23 cellular contexts compared by ENCODE assay signal in genomic region chrX:119190251-119190651, GRCh38. TPM values are rescaled to one million over a fixed set of nuclear protein-coding genes. Genes with fewer than 3 reads are reported as not detected.
DNase-seq lines count a peak whose midpoint lies in the region; ATAC-seq and TF ChIP-seq lines count a peak whose summit lies in the region.
"Had no signal": no experiment of that assay in that cellular context is flagged by ENCODE, and none has a peak within 500 bp of the region (broad histone marks: within the 10 kb centered on the region; RNA-seq: fewer than 3 reads in every experiment).

No MANE protein-coding gene starts in this region.

- H3K4me3 ChIP-seq in cardiac fibroblast (replicated peaks in 1 of 2; ENCODE audit: low read depth in 2 of 2, low read length in 2 of 2): no peak overlapping the region
- H3K4me3 ChIP-seq in skeletal muscle tissue (ENCODE audit: low read length in 3 of 3): no peak overlapping the region
- H3K4me3 ChIP-seq: adrenal gland, dorsolateral prefrontal cortex, tibial artery had no signal

- no peaks in the 10 kb centered on the region for H3K36me3 ChIP-seq in skeletal muscle tissue (ENCODE audit: control insufficient read depth in 3 of 3, insufficient read depth in 3 of 3, low read length in 3 of 3)
- H3K36me3 ChIP-seq: adrenal gland, tibial artery had no signal

- H3K27ac ChIP-seq in skeletal muscle tissue (ENCODE audit: low read depth, low read length): peak overlapping the region; percentile 39

- DNase-seq in cardiac fibroblast (ENCODE audit: low read depth in 2 of 2) (peak; percentile 1 to 3), fibroblast of peridontal ligament (ENCODE audit: extremely low read depth) (peak; percentile 29), medulla oblongata (ENCODE audit: extremely low spot score) (peak; percentile 9), NCI-H2227 treated with DMSO at 0.1 percent for 48 hours (lab: John Stamatoyannopoulos, UW) (no peak)
- DNase-seq: activated CD4-positive, alpha-beta T cell treated with anti-CD3 and anti-CD28 coated beads for 1 hour; activated CD8-positive, alpha-beta T cell treated with anti-CD3 and anti-CD28 coated beads, Interleukin-2, amount 10 ng/mL, durations not matched to agents 7 days and 5 days; activated T-cell treated with anti-CD3 and anti-CD28 coated beads, Interleukin-2, amount 50 U/mL, for 1 hour; CD4-positive, CD25-positive, alpha-beta regulatory T cell; DMS153; H9; NCI-H1694; nephron progenitor cell; SIG-M5; stimulated activated CD4-positive, alpha-beta T cell treated with anti-CD3 and anti-CD28 coated beads, Interleukin-2, amount 100 ng/mL, for 48 hours; stimulated activated naive B cell treated with anti-CD40 and anti-IgM and Interleukin-4, amounts not matched to agents 10 μg/mL and 1 μg/mL and 100 μg/mL, for 72 hours; T-cell had no signal

- no peaks in the 10 kb centered on the region for H3K4me1 ChIP-seq in skeletal muscle tissue (ENCODE audit: control insufficient read depth in 3 of 3, insufficient read depth in 3 of 3, low read length in 3 of 3)
- H3K4me1 ChIP-seq: adrenal gland, tibial artery had no signal

- TF ChIP-seq CTCF in cardiac fibroblast (IDR thresholded peaks at IDR 0.05; ENCODE audit: low read depth, low read length): no peak

- H3K9me3 ChIP-seq in skeletal muscle tissue (ENCODE audit: control insufficient read depth in 3 of 3, low read length in 3 of 3): no peaks in the 10 kb centered on the region
- H3K9me3 ChIP-seq: adrenal gland, tibial artery had no signal

- no peaks in the 10 kb centered on the region for H3K27me3 ChIP-seq in skeletal muscle tissue (ENCODE audit: control insufficient read depth in 3 of 3, insufficient read depth in 3 of 3, low read length in 3 of 3)
- H3K27me3 ChIP-seq: adrenal gland, tibial artery had no signal

- H3K9ac ChIP-seq in skeletal muscle tissue (ENCODE audit: low read depth in 1 of 3, low read length in 3 of 3): no peak overlapping the region

- ATAC-seq in HG02623 (IDR thresholded peaks at IDR 0.05; ENCODE audit: unreplicated experiment) (no peak), GM21390 (IDR thresholded peaks at IDR 0.05; ENCODE audit: unreplicated experiment) (no peak), GM18870 (IDR thresholded peaks at IDR 0.05; ENCODE audit: unreplicated experiment) (no peak)
- ATAC-seq: activated CD8-positive, alpha-beta T cell treated with anti-CD3 and anti-CD28 coated beads, Interleukin-2, amount 10 ng/mL, durations not matched to agents 7 days and 5 days; stimulated activated naive B cell treated with anti-CD40 and anti-IgM and Interleukin-4, amounts not matched to agents 10 μg/mL and 1 μg/mL and 100 μg/mL, for 72 hours; T-cell had no signal

RNA-seq across cellular contexts. Expression of gene PGRMC1, which starts 45.8 kb away (rescaled TPM):
- 89.8 TPM for total RNA-seq in skeletal muscle tissue
